ENCODE assay signal across 17 cellular contexts in genomic region chr17:52986056-52986662, GRCh38.
A peak's percentile ranks its signal among the peaks of the same experiment; 100 is the strongest.
DNase-seq lines count a peak whose midpoint lies in the region; ATAC-seq, FAIRE-seq and TF ChIP-seq lines count a peak whose summit lies in the region.
"Had no signal": no experiment of that assay in that cellular context is flagged by ENCODE, and none has a peak within 500 bp of the region (broad histone marks: within the 10 kb centered on the region; RNA-seq: fewer than 3 reads in every experiment).

No MANE protein-coding gene starts in this region.

- no peaks in the 10 kb centered on the region for H3K36me3 ChIP-seq in endodermal cell (ENCODE audit: control insufficient read depth, insufficient read depth, low read length)

- FAIRE-seq in A204.1 (lab: Jason Lieb, UNC), result peak; percentile 53
- FAIRE-seq: A549, H54 had no signal

- H3K9me3 ChIP-seq in endodermal cell (ENCODE audit: control insufficient read depth, low read length), result no peaks in the 10 kb centered on the region
- H3K9me3 ChIP-seq: A549 had no signal

- H3K9me3 Mint-ChIP-seq in endodermal cell, result no peaks in the 10 kb centered on the region

- H3K9ac ChIP-seq in endodermal cell (ENCODE audit: extremely low read depth, low read length, poor library complexity, severe bottlenecking), result no peak overlapping the region

- H3K4me3 ChIP-seq in endodermal cell (ENCODE audit: low read length), result no peak overlapping the region
- H3K4me3 ChIP-seq: A549, PC-9 had no signal

- DNase-seq in NCI-H69 (lab: John Stamatoyannopoulos, UW), result peak; percentile 47
- peak; percentile 78 for DNase-seq in endodermal cell
- peak; percentile 53 for DNase-seq in kidney tubule cell (ENCODE audit: low spot score)
- DNase-seq in NCI-H1105 (lab: John Stamatoyannopoulos, UW), result no peak
- no peak for DNase-seq in Ammon's horn (ENCODE audit: low spot score)
- DNase-seq in anterior cingulate cortex (lab: John Stamatoyannopoulos, UW), result no peak
- DNase-seq: CD4-positive, alpha-beta memory T cell; MV-4-11; NCI-H1436; NCI-H2029 treated with DMSO at 0.1 percent for 48 hours; NCI-H524; PC-9 had no signal

- ATAC-seq in HG03460 (IDR thresholded peaks at IDR 0.05; ENCODE audit: unreplicated experiment), result no peak
- ATAC-seq: A549 had no signal

- TF ChIP-seq CTCF in endodermal cell (conservative IDR thresholded peaks at IDR 0.05), result no peak

- H3K27ac Mint-ChIP-seq in endodermal cell, result no peak overlapping the region
- H3K27ac Mint-ChIP-seq: B cell; CD4-positive, alpha-beta memory T cell had no signal

- H3K4me3 Mint-ChIP-seq in endodermal cell, result peak overlapping the region; percentile 14
- H3K4me3 Mint-ChIP-seq: B cell; CD4-positive, alpha-beta memory T cell had no signal

- H3K4me1 ChIP-seq in endodermal cell (ENCODE audit: control insufficient read depth, insufficient read depth, low read length), result no peaks in the 10 kb centered on the region
- H3K4me1 ChIP-seq: A549 had no signal

- peaks cover 2% of the 10 kb centered on the region for H3K27me3 Mint-ChIP-seq in endodermal cell (ENCODE audit: insufficient read depth)
- H3K27me3 Mint-ChIP-seq: B cell; CD4-positive, alpha-beta memory T cell had no signal

- H3K4me1 Mint-ChIP-seq in endodermal cell, result peaks cover 29% of the 10 kb centered on the region
- H3K4me1 Mint-ChIP-seq: B cell; CD4-positive, alpha-beta memory T cell had no signal

- WGBS in endodermal cell (ENCODE audit: insufficient coverage in 1 of 2, insufficient read length in 1 of 2), 2 experiments, result 61 to 70% methylated on average over 2 to 4 of the region's 4 CpGs

- no peaks in the 10 kb centered on the region for H3K27me3 ChIP-seq in endodermal cell (ENCODE audit: control insufficient read depth, insufficient read depth, low read length, poor library complexity, severe bottlenecking)

- no peaks in the 10 kb centered on the region for H3K36me3 Mint-ChIP-seq in endodermal cell (ENCODE audit: low read depth)
- H3K36me3 Mint-ChIP-seq: CD4-positive, alpha-beta memory T cell had no signal

- H3K27ac ChIP-seq in endodermal cell (ENCODE audit: low read depth, low read length), result no peak overlapping the region
- H3K27ac ChIP-seq: A549, PC-9 had no signal

Comparison
In these comparisons a context has a peak if more than half of its experiments do, and no peak if none do; other contexts are left out.
1. DNase-seq: peak in NCI-H69 (single experiment), endodermal cell (single experiment) and kidney tubule cell (single experiment); none in NCI-H1105 (single experiment), Ammon's horn (single experiment) and anterior cingulate cortex (0 of 58).